ENCODE assay signal across 8 cellular contexts in genomic region chr1:225999227-225999911, GRCh38. TPM values are rescaled to one million over a fixed set of nuclear protein-coding genes. Genes with fewer than 3 reads are reported as not detected.
DNase-seq lines count a peak whose midpoint lies in the region; ATAC-seq and TF ChIP-seq lines count a peak whose summit lies in the region.

Gene SDE2, minus strand, starts transcription at chr1:225999343. Its CDS starts 31 bp downstream, at chr1:225999312.

- peak in 1 of 2 donors; percentile 42 for TF ChIP-seq CTCF in right atrium auricular region (IDR thresholded peaks at IDR 0.05)
- peak in 1 of 4 experiments; percentile 25 for TF ChIP-seq CTCF in uterus (IDR thresholded peaks at IDR 0.05)

- H3K4me3 ChIP-seq in right atrium auricular region (peak within 1 kb of the TSS; percentile 76 to 77), uterus (peak within 1 kb of the TSS; percentile 58 to 66)

- intact Hi-C loops in uterus (cut with DNase I; ENCODE audit: low total_unique reads): loop anchor here (5.0 kb wide), 1 partner anchor 63 kb away; the partner anchor contains the start of gene H3-3A

- TF ChIP-seq POLR2A in uterus (IDR thresholded peaks at IDR 0.05): peak; percentile 68 to 80

- H3K4me1 ChIP-seq in right atrium auricular region (peaks cover 0 to 54% of the 10 kb centered on the region in 2 donors), uterus (peaks cover 5 to 11% of the 10 kb centered on the region in 2 donors)

- H3K27me3 ChIP-seq in right atrium auricular region (no peaks in the 10 kb centered on the region), uterus (no peaks in the 10 kb centered on the region)

- ATAC-seq in GM18498 (IDR thresholded peaks at IDR 0.05; ENCODE audit: unreplicated experiment) (peak; percentile 85), HG02938 (IDR thresholded peaks at IDR 0.05; ENCODE audit: unreplicated experiment) (peak; percentile 76)

- DNase-seq in NCI-H187 (lab: John Stamatoyannopoulos, UW) (peak; percentile 83 to 95), T-helper 2 cell (peak; percentile 99 to 100 (median 99)), right atrium auricular region (ENCODE audit: low spot score) (peak; percentile 99), pulmonary artery endothelial cell (ENCODE audit: low read depth, low spot score) (peak; percentile 97), uterus (peak; percentile 100)

- H3K27ac ChIP-seq in angular gyrus (ENCODE audit: low read depth, low read length) (peak within 1 kb of the TSS; percentile 98), right atrium auricular region (peak within 1 kb of the TSS; percentile 97 to 98), uterus (peak within 1 kb of the TSS; percentile 93 to 96)

- H3K36me3 ChIP-seq in right atrium auricular region: peaks cover 7% of the 10 kb centered on the region
- H3K36me3 ChIP-seq in uterus: no peaks in the 10 kb centered on the region

- no peaks in the 10 kb centered on the region for H3K9me3 ChIP-seq in right atrium auricular region
- no peaks in the 10 kb centered on the region for H3K9me3 ChIP-seq in uterus

RNA-seq across cellular contexts. Expression of gene SDE2, which starts in this region (rescaled TPM):
- 10 to 100 TPM; 15.5 to 16.3 TPM for total RNA-seq in right atrium auricular region
- total RNA-seq in pulmonary artery endothelial cell: 27.7 and 32.6 TPM in 2 replicates
- total RNA-seq in uterus: 10 to 100 TPM; 12.3 to 41.7 (median 17.2) TPM

Comparison
In these comparisons a context has a peak if more than half of its experiments do, and no peak if none do; other contexts are left out.
1. Peak in every context shown above with its lines: DNase-seq, ATAC-seq, H3K4me3 ChIP-seq and H3K27ac ChIP-seq.